In the genomic region with DNA sequence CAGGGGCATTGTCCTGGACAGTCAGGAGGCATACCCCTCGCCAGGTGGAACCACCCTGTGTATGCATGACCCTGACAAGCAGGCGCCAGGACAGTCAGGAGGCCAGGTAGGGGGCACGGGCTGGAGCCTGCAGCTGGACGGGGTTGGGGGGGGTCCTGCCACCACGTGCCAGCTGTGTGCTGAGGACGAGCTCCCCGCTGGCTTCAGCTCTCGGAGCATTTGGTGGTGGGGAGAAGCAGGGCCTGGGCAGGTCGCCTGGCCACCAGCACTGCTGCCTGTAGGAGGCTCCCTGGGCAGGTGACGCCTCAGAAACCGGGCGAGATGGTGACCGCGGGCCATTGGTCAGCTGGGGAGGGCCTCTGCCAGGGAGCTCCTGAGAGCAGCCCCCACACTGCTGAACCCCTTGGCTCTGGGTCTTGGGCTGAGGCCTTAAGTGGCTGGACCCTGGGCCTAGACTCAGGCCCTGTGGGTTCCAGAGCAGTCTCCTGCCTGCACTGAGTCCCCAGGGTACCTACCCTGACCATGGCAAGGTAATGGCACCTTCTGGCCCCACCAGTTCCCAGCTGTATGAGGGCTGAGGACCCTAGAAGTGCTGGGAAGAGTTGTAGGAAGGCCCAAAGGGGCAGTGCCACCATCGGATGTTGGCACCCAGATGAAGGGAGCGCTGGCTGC, we compare ENCODE assay signal across 8 cellular contexts. TPM values are rescaled to one million over a fixed set of nuclear protein-coding genes. Genes with fewer than 3 reads are reported as not detected.
DNase-seq lines count a peak whose midpoint lies in the region; ATAC-seq lines count a peak whose summit lies in the region.

No MANE protein-coding gene starts in this region.

- ATAC-seq in GM18870 (IDR thresholded peaks at IDR 0.05; ENCODE audit: unreplicated experiment) (peak; percentile 3), left cardiac atrium (peak; percentile 0 to 5), HG02678 (IDR thresholded peaks at IDR 0.05; ENCODE audit: unreplicated experiment) (no peak), GM19023 (IDR thresholded peaks at IDR 0.05; ENCODE audit: unreplicated experiment) (no peak)

- DNase-seq in RPMI8226 (peak; percentile 59), left cardiac atrium (peak; percentile 25), DMS 273 (lab: John Stamatoyannopoulos, UW; ENCODE audit: unreplicated experiment) (no peak), NK-92 (lab: John Stamatoyannopoulos, UW; ENCODE audit: unreplicated experiment) (no peak)

- peak overlapping the region; percentile 16 to 91 (median 80) for H3K27ac ChIP-seq in skin epidermis

- H3K4me3 ChIP-seq in skin epidermis = peak overlapping the region; percentile 16 to 38 (median 27)

- intact Hi-C loops in left cardiac atrium (cut with DNase I) = no loop called here

RNA-seq across cellular contexts. Expression of gene SLC17A9, which starts 0.8 kb away (rescaled TPM):
- total RNA-seq in left cardiac atrium = 1 to 10 TPM; 2.1 to 5.7 TPM

RNA-seq across cellular contexts. Expression of gene GID8, which starts 15.4 kb away (rescaled TPM):
- total RNA-seq in left cardiac atrium = 10 to 100 TPM; 16.8 to 20.2 TPM

RNA-seq across cellular contexts. Expression of gene DIDO1, which starts 27.0 kb away (rescaled TPM):
- 10 to 100 TPM; 33.8 to 39.1 TPM for total RNA-seq in left cardiac atrium

RNA-seq across cellular contexts. Expression of gene BHLHE23, which starts 53.5 kb away (rescaled TPM):
- total RNA-seq in left cardiac atrium = not detected

Comparison
In these comparisons a context has a peak if more than half of its experiments do, and no peak if none do; other contexts are left out.
1. ATAC-seq: peak in GM18870 (single experiment) and left cardiac atrium (2 of 2); none in HG02678 (single experiment) and GM19023 (single experiment).
2. DNase-seq: peak in RPMI8226 (single experiment) and left cardiac atrium (single experiment); none in DMS 273 (single experiment) and NK-92 (single experiment).